Comparison of ENCODE assay signal across 14 cellular contexts in the genomic region with DNA sequence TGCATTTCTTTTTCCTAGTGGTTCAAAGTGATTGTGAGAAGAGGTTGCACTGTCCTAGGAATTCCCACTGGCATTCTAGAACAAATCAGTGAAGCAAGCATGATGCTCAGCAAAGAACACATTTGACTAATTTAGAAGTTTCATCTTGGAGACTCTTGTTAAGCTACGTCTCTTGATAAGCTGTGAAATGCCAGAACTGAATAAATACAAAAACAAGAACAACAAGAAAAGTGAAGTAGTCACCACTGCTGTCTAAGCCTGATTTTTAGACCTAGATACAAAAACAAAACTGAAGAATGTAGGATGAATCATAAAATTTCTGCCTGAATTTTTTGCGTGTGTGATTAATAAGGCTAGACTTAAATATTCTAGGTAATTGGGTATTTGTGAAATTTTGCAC.
"Had no signal": no experiment of that assay in that cellular context is flagged by ENCODE, and none has a peak within 500 bp of the region (broad histone marks: within the 10 kb centered on the region; RNA-seq: fewer than 3 reads in every experiment).

No MANE protein-coding gene starts in this region.

- H3K4me3 ChIP-seq: colonic mucosa, heart right ventricle, mucosa of descending colon, right atrium auricular region, thyroid gland had no signal

- H3K9me3 ChIP-seq: colonic mucosa, mucosa of descending colon, right atrium auricular region, thyroid gland had no signal

- DNase-seq: colonic mucosa; dermis blood vessel endothelial cell; erythroblast; heart right ventricle; hypothalamus; mammary epithelial cell; naive thymus-derived CD8-positive, alpha-beta T cell; small intestine; stimulated activated CD4-positive, alpha-beta T cell treated with anti-CD3 and anti-CD28 coated beads, Interleukin-12 subunit alpha, Interleukin-12 subunit beta, amount 100 ng/mL, for 4 hours; stimulated activated naive CD4-positive, alpha-beta T cell; thyroid gland had no signal

- H3K27me3 ChIP-seq: colonic mucosa, heart right ventricle, right atrium auricular region, thyroid gland had no signal

- H3K36me3 ChIP-seq: colonic mucosa, heart right ventricle, right atrium auricular region, thyroid gland had no signal

- H3K27ac ChIP-seq: colonic mucosa, heart right ventricle, right atrium auricular region, thyroid gland had no signal

- ATAC-seq: heart right ventricle; left lobe of liver; mucosa of descending colon; naive thymus-derived CD8-positive, alpha-beta T cell had no signal

- H3K4me1 ChIP-seq: colonic mucosa, heart right ventricle, right atrium auricular region, thyroid gland had no signal
